In genomic region chr2:108936076-108936867, GRCh38 we compare ENCODE assay signal across 1 cellular context.
TF ChIP-seq lines count a peak whose summit lies in the region.

No MANE protein-coding gene starts in this region.

TF ChIP-seq in HEK293, 187 proteins besides CTCF, POLR2A, EP300 and RAD21:
- TF ChIP-seq EGR2 (tag by site-specific recombination; IDR thresholded peaks at IDR 0.05; ENCODE audit: low read depth) (peak; percentile 47; the same call in 1 of the 2 replicates), ZNF514 (tag by site-specific recombination; IDR thresholded peaks at IDR 0.05) (no peak), ZFHX2 (tag by site-specific recombination; conservative IDR thresholded peaks at IDR 0.05) (peak; percentile 47; the same call in 1 of the 2 replicates)
